8 cellular contexts compared by ENCODE assay signal in genomic region chr1:226649780-226650179, GRCh38.
A peak's percentile ranks its signal among the peaks of the same experiment; 100 is the strongest.
DNase-seq lines count a peak whose midpoint lies in the region; ATAC-seq and TF ChIP-seq lines count a peak whose summit lies in the region.
"Had no signal": no experiment of that assay in that cellular context is flagged by ENCODE, and none has a peak within 500 bp of the region (broad histone marks: within the 10 kb centered on the region; RNA-seq: fewer than 3 reads in every experiment).

No MANE protein-coding gene starts in this region.

- no peaks in the 10 kb centered on the region for H4K20me1 ChIP-seq in GM23338 (replicated peaks; ENCODE audit: insufficient read depth)

- H3K36me3 Mint-ChIP-seq in Caco-2 (ENCODE audit: insufficient read depth, unreplicated experiment): no peaks in the 10 kb centered on the region
- no peaks in the 10 kb centered on the region; the same call in 2 of the 3 replicates for H3K36me3 Mint-ChIP-seq in GM23338 (ENCODE audit: low read depth)
- peaks cover 55% of the 10 kb centered on the region for H3K36me3 Mint-ChIP-seq in activated B cell treated with CpG ODN at 0.5 μM for 24 hours (ENCODE audit: low read depth)
- H3K36me3 Mint-ChIP-seq: activated naive CD4-positive, alpha-beta T cell treated with anti-CD3 and anti-CD28 coated beads, Interleukin-2, amount 50 U/mL, for 24 hours had no signal

- peaks cover 15% of the 10 kb centered on the region for H3K4me1 Mint-ChIP-seq in Caco-2 (ENCODE audit: low read depth, unreplicated experiment)
- peaks cover 32% of the 10 kb centered on the region for H3K4me1 Mint-ChIP-seq in GM23338
- H3K4me1 Mint-ChIP-seq in activated B cell treated with CpG ODN at 0.5 μM for 24 hours: peaks cover 43% of the 10 kb centered on the region

- H3K4me1 ChIP-seq in Caco-2: peaks cover 15% of the 10 kb centered on the region
- H3K4me1 ChIP-seq in GM23338 (ENCODE audit: insufficient read depth): peaks cover 11% of the 10 kb centered on the region

- H3K4me3 Mint-ChIP-seq in Caco-2 (ENCODE audit: unreplicated experiment) (no peak overlapping the region), GM23338 (no peak overlapping the region), activated B cell treated with CpG ODN at 0.5 μM for 24 hours (no peak overlapping the region)
- H3K4me3 Mint-ChIP-seq: activated naive CD4-positive, alpha-beta T cell treated with anti-CD3 and anti-CD28 coated beads, Interleukin-2, amount 50 U/mL, for 24 hours had no signal

- ATAC-seq in GM23338 (peak; percentile 12), activated B cell treated with CpG ODN at 0.5 μM for 24 hours (ENCODE audit: low read depth) (no peak), left lobe of liver (peak; percentile 36), GM18502 (IDR thresholded peaks at IDR 0.05; ENCODE audit: poor library complexity, unreplicated experiment) (no peak)
- no peak for ATAC-seq in activated CD4-positive, CD25-positive, alpha-beta regulatory T cell treated with anti-CD3 and anti-CD28 coated beads, Interleukin-2, amount 50 U/mL, for 24 hours

- H3K9me2 ChIP-seq in GM23338 (ENCODE audit: insufficient read depth): no peaks in the 10 kb centered on the region

- intact Hi-C loops in Caco-2 (cut with micrococcal nuclease; ENCODE audit: unreplicated experiment) (loop anchor here (5.0 kb wide), 1 partner anchor 53 kb away; no protein-coding TSS in a partner anchor), activated B cell treated with CpG ODN at 0.5 μM for 24 hours (cut with micrococcal nuclease) (no loop called here), lower leg skin (cut with DNase I; ENCODE audit: low total_unique reads) (no loop called here)

- no peaks in the 10 kb centered on the region for H3K9me3 ChIP-seq in Caco-2

- TF ChIP-seq POLR2A in lower leg skin (IDR thresholded peaks at IDR 0.05): no peak

- H3K79me2 ChIP-seq in GM23338 (replicated peaks; ENCODE audit: insufficient read depth): no peaks in the 10 kb centered on the region

- CTCF ChIA-PET in Caco-2 (lab: Charles Lee): no interaction called here
- CTCF ChIA-PET in activated B cell treated with CpG ODN at 0.5 μM for 24 hours (lab: Charles Lee): interaction anchor here (0.6 to 3.0 kb wide), 8 partner anchors 8 to 180 kb away, joined by 3 to 12 read pairs (median 4); no protein-coding TSS in a partner anchor

- DNase-seq in Caco-2 (peak in 1 of 2 experiments; percentile 46), GM23338 (ENCODE audit: low spot score) (peak; percentile 65), activated B cell treated with CpG ODN at 0.5 μM for 24 hours (no peak), left lobe of liver (ENCODE audit: low spot score) (no peak), lower leg skin (ENCODE audit: low spot score in 2 of 2) (no peak)

- H3K27ac Mint-ChIP-seq in Caco-2 (ENCODE audit: unreplicated experiment) (no peak overlapping the region), GM23338 (no peak overlapping the region), activated B cell treated with CpG ODN at 0.5 μM for 24 hours (peak overlapping the region; percentile 11)

- peaks cover 1% of the 10 kb centered on the region; the same call in 1 of the 2 replicates for H3K27me3 ChIP-seq in Caco-2 (replicated peaks; ENCODE audit: control insufficient read depth, insufficient read depth, low read length)
- no peaks in the 10 kb centered on the region for H3K27me3 ChIP-seq in GM23338 (ENCODE audit: insufficient read depth)

- TF ChIP-seq CTCF in Caco-2 (IDR thresholded peaks at IDR 0.05; ENCODE audit: insufficient read depth in 1 of 2, low read depth in 1 of 2, low read length in 1 of 2, severe bottlenecking in 1 of 2, unreplicated experiment in 1 of 2) (peak; percentile 24 to 35), GM23338 (conservative IDR thresholded peaks at IDR 0.05; ENCODE audit: low read depth in 2 of 2) (peak in 1 of 2 experiments; percentile 77; a peak in 3 of 4 replicates), activated B cell treated with CpG ODN at 0.5 μM for 24 hours (IDR thresholded peaks at IDR 0.05) (no peak), lower leg skin (IDR thresholded peaks at IDR 0.05) (no peak)

- H3K27me3 Mint-ChIP-seq in Caco-2 (ENCODE audit: insufficient read depth, unreplicated experiment) (no peaks in the 10 kb centered on the region), GM23338 (ENCODE audit: insufficient read depth, low read depth, poor library complexity) (peaks cover 14% of the 10 kb centered on the region), activated B cell treated with CpG ODN at 0.5 μM for 24 hours (no peaks in the 10 kb centered on the region)
- H3K27me3 Mint-ChIP-seq: activated naive CD4-positive, alpha-beta T cell treated with anti-CD3 and anti-CD28 coated beads, Interleukin-2, amount 50 U/mL, for 24 hours had no signal

- no peak overlapping the region for H2AFZ ChIP-seq in GM23338

- no peaks in the 10 kb centered on the region for H3K9me3 Mint-ChIP-seq in Caco-2 (ENCODE audit: unreplicated experiment)
- no peaks in the 10 kb centered on the region; the same call in 2 of the 3 replicates for H3K9me3 Mint-ChIP-seq in GM23338
- no peaks in the 10 kb centered on the region for H3K9me3 Mint-ChIP-seq in activated B cell treated with CpG ODN at 0.5 μM for 24 hours
- H3K9me3 Mint-ChIP-seq: activated naive CD4-positive, alpha-beta T cell treated with anti-CD3 and anti-CD28 coated beads, Interleukin-2, amount 50 U/mL, for 24 hours had no signal

- H3K4me3 ChIP-seq in Caco-2 (ENCODE audit: low read depth, low read length) (no peak overlapping the region), GM23338 (no peak overlapping the region), lower leg skin (ENCODE audit: low read depth, poor library complexity, severe bottlenecking) (no peak overlapping the region)

- 0 out of 2 replicates have a peak, but pooled peaks cover 4% of the 10 kb centered on the region for H3F3A ChIP-seq in GM23338 (replicated peaks; ENCODE audit: low read depth)

- H3K36me3 ChIP-seq in Caco-2 (ENCODE audit: control insufficient read depth, insufficient read depth, low read length) (no peaks in the 10 kb centered on the region; the same call in 1 of the 2 replicates), GM23338 (ENCODE audit: insufficient read depth) (no peaks in the 10 kb centered on the region)

- no peak overlapping the region for H3K4me2 ChIP-seq in GM23338

- H3K27ac ChIP-seq in GM23338 (ENCODE audit: low read depth): no peak overlapping the region

- BruUV-seq in Caco-2 (replicated peaks; lab: Mats Ljungman, UMichigan): no TSS peak

- WGBS in lower leg skin, 2 donors: 64 to 66% methylated on average over 7 of the region's 7 CpGs

- POLR2A ChIA-PET in Caco-2 (lab: Charles Lee): no interaction called here
- POLR2A ChIA-PET in activated B cell treated with CpG ODN at 0.5 μM for 24 hours (lab: Charles Lee): interaction anchor here (0.8 to 18.4 kb wide), 4 partner anchors 26 to 89 kb away, joined by 3 to 451 read pairs (median 4); no protein-coding TSS in a partner anchor

TF ChIP-seq in GM23338, 12 proteins besides CTCF, POLR2A, EP300 and RAD21:
- no peak for TF ChIP-seq EZH2 (IDR thresholded peaks at IDR 0.05; ENCODE audit: low read depth, unreplicated experiment)
- TF ChIP-seq REST (IDR thresholded peaks at IDR 0.05; ENCODE audit: unreplicated experiment): no peak

Comparison
In these comparisons a context has a peak if more than half of its experiments do, and no peak if none do; other contexts are left out.
1. CTCF ChIP-seq: peak in Caco-2 (2 of 2); none in activated B cell treated with CpG ODN at 0.5 μM for 24 hours (single experiment) and lower leg skin (0 of 3).
2. ATAC-seq: peak in GM23338 (single experiment) and left lobe of liver (single experiment); none in activated B cell treated with CpG ODN at 0.5 μM for 24 hours (single experiment), GM18502 (single experiment) and activated CD4-positive, CD25-positive, alpha-beta regulatory T cell treated with anti-CD3 and anti-CD28 coated beads, Interleukin-2, amount 50 U/mL, for 24 hours (0 of 2).